1 cellular context compared by ENCODE assay signal in the genomic region with DNA sequence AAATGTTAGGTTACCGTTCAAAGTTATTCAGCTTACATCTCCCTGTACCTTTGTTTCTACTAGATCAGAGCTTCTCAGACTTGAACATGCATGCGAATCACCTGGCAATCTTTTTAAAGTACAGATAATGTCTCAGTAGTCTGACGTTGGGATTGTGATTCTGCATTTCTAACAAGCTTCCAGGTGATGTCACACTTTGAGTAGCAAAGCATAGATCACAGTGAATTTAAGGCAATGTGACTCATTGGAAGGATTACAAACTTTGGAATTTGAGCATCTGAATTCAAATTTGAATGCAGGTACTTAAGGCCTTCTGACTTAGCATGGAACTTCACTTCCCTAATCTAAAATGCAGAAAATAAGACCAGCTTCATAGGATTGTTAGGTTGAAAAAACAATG.
TF ChIP-seq lines count a peak whose summit lies in the region.

No MANE protein-coding gene starts in this region.

TF ChIP-seq in GM23338, 12 proteins besides CTCF, POLR2A, EP300 and RAD21 (continued from another document):
- TF ChIP-seq EZH2phosphoT487 (IDR thresholded peaks at IDR 0.05; ENCODE audit: unreplicated experiment) (no peak), CREB1 (CRISPR knock-in tag; IDR thresholded peaks at IDR 0.05; ENCODE audit: low read depth) (no peak), ZNF331 (CRISPR knock-in tag; IDR thresholded peaks at IDR 0.05; ENCODE audit: low read depth) (no peak), EZH2 (IDR thresholded peaks at IDR 0.05; ENCODE audit: low read depth, unreplicated experiment) (no peak), POLR2AphosphoS5 (IDR thresholded peaks at IDR 0.05; ENCODE audit: low read depth) (no peak), NANOG (IDR thresholded peaks at IDR 0.05; ENCODE audit: borderline replicate concordance) (no peak)
- TF ChIP-seq, protein P1, sequence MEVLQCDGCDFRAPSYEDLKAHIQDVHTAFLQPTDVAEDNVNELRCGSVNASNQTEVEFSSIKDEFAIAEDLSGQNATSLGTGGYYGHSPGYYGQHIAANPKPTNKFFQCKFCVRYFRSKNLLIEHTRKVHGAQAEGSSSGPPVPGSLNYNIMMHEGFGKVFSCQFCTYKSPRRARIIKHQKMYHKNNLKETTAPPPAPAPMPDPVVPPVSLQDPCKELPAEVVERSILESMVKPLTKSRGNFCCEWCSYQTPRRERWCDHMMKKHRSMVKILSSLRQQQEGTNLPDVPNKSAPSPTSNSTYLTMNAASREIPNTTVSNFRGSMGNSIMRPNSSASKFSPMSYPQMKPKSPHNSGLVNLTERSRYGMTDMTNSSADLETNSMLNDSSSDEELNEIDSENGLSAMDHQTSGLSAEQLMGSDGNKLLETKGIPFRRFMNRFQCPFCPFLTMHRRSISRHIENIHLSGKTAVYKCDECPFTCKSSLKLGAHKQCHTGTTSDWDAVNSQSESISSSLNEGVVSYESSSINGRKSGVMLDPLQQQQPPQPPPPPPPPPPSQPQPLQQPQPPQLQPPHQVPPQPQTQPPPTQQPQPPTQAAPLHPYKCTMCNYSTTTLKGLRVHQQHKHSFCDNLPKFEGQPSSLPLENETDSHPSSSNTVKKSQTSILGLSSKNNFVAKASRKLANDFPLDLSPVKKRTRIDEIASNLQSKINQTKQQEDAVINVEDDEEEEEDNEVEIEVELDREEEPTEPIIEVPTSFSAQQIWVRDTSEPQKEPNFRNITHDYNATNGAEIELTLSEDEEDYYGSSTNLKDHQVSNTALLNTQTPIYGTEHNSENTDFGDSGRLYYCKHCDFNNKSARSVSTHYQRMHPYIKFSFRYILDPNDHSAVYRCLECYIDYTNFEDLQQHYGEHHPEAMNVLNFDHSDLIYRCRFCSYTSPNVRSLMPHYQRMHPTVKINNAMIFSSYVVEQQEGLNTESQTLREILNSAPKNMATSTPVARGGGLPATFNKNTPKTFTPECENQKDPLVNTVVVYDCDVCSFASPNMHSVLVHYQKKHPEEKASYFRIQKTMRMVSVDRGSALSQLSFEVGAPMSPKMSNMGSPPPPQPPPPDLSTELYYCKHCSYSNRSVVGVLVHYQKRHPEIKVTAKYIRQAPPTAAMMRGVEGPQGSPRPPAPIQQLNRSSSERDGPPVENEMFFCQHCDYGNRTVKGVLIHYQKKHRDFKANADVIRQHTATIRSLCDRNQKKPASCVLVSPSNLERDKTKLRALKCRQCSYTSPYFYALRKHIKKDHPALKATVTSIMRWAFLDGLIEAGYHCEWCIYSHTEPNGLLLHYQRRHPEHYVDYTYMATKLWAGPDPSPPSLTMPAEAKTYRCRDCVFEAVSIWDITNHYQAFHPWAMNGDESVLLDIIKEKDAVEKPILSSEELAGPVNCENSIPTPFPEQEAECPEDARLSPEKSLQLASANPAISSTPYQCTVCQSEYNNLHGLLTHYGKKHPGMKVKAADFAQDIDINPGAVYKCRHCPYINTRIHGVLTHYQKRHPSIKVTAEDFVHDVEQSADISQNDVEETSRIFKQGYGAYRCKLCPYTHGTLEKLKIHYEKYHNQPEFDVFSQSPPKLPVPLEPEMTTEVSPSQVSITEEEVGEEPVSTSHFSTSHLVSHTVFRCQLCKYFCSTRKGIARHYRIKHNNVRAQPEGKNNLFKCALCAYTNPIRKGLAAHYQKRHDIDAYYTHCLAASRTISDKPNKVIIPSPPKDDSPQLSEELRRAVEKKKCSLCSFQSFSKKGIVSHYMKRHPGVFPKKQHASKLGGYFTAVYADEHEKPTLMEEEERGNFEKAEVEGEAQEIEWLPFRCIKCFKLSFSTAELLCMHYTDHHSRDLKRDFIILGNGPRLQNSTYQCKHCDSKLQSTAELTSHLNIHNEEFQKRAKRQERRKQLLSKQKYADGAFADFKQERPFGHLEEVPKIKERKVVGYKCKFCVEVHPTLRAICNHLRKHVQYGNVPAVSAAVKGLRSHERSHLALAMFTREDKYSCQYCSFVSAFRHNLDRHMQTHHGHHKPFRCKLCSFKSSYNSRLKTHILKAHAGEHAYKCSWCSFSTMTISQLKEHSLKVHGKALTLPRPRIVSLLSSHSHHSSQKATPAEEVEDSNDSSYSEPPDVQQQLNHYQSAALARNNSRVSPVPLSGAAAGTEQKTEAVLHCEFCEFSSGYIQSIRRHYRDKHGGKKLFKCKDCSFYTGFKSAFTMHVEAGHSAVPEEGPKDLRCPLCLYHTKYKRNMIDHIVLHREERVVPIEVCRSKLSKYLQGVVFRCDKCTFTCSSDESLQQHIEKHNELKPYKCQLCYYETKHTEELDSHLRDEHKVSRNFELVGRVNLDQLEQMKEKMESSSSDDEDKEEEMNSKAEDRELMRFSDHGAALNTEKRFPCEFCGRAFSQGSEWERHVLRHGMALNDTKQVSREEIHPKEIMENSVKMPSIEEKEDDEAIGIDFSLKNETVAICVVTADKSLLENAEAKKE (CRISPR knock-in tag; IDR thresholded peaks at IDR 0.05): no peak
- TF ChIP-seq, protein P2, sequence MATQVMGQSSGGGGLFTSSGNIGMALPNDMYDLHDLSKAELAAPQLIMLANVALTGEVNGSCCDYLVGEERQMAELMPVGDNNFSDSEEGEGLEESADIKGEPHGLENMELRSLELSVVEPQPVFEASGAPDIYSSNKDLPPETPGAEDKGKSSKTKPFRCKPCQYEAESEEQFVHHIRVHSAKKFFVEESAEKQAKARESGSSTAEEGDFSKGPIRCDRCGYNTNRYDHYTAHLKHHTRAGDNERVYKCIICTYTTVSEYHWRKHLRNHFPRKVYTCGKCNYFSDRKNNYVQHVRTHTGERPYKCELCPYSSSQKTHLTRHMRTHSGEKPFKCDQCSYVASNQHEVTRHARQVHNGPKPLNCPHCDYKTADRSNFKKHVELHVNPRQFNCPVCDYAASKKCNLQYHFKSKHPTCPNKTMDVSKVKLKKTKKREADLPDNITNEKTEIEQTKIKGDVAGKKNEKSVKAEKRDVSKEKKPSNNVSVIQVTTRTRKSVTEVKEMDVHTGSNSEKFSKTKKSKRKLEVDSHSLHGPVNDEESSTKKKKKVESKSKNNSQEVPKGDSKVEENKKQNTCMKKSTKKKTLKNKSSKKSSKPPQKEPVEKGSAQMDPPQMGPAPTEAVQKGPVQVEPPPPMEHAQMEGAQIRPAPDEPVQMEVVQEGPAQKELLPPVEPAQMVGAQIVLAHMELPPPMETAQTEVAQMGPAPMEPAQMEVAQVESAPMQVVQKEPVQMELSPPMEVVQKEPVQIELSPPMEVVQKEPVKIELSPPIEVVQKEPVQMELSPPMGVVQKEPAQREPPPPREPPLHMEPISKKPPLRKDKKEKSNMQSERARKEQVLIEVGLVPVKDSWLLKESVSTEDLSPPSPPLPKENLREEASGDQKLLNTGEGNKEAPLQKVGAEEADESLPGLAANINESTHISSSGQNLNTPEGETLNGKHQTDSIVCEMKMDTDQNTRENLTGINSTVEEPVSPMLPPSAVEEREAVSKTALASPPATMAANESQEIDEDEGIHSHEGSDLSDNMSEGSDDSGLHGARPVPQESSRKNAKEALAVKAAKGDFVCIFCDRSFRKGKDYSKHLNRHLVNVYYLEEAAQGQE (IDR thresholded peaks at IDR 0.05; ENCODE audit: unreplicated experiment): no peak
- TF ChIP-seq, protein P3, sequence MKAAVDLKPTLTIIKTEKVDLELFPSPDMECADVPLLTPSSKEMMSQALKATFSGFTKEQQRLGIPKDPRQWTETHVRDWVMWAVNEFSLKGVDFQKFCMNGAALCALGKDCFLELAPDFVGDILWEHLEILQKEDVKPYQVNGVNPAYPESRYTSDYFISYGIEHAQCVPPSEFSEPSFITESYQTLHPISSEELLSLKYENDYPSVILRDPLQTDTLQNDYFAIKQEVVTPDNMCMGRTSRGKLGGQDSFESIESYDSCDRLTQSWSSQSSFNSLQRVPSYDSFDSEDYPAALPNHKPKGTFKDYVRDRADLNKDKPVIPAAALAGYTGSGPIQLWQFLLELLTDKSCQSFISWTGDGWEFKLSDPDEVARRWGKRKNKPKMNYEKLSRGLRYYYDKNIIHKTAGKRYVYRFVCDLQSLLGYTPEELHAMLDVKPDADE (IDR thresholded peaks at IDR 0.05): no peak
